In genomic region chr5:10288600-10289213, GRCh38 we compare ENCODE assay signal across 8 cellular contexts. TPM values are rescaled to one million over a fixed set of nuclear protein-coding genes. Genes with fewer than 3 reads are reported as not detected.
A peak's percentile ranks its signal among the peaks of the same experiment; 100 is the strongest.
DNase-seq lines count a peak whose midpoint lies in the region; ATAC-seq and TF ChIP-seq lines count a peak whose summit lies in the region.

No MANE protein-coding gene starts in this region.

- no peak for TF ChIP-seq CTCF in omental fat pad (IDR thresholded peaks at IDR 0.05)

- DNase-seq in NCI-H524 treated with DMSO at 0.1 percent for 48 hours (lab: John Stamatoyannopoulos, UW), result peak; percentile 74
- peak; percentile 44 for DNase-seq in astrocyte of the hippocampus (ENCODE audit: low read depth, low spot score)
- peak; percentile 57 for DNase-seq in omental fat pad (ENCODE audit: low spot score)
- DNase-seq in AG08395 (ENCODE audit: low spot score), result no peak
- DNase-seq in EL, result no peak

- ATAC-seq in GM18498 (IDR thresholded peaks at IDR 0.05; ENCODE audit: unreplicated experiment) (peak; percentile 75), HG03280 (IDR thresholded peaks at IDR 0.05; ENCODE audit: unreplicated experiment) (peak; percentile 42), omental fat pad (ENCODE audit: low FRiP score) (peak; percentile 39), GM18520 (IDR thresholded peaks at IDR 0.05; ENCODE audit: unreplicated experiment) (no peak)

RNA-seq across cellular contexts. Expression of gene CMBL, which starts 19.0 kb away (rescaled TPM):
- total RNA-seq in omental fat pad, result 10 to 100 TPM in 1 of 4 donors, 1 to 10 TPM in 3; 7.1 to 16.7 (median 8.7) TPM

RNA-seq across cellular contexts. Expression of gene CCT5, which starts 38.6 kb away (rescaled TPM):
- 100 to 1,000 TPM; 160 to 310 (median 239) TPM for total RNA-seq in omental fat pad

RNA-seq across cellular contexts. Expression of gene ATPSCKMT, which starts 39.0 kb away (rescaled TPM):
- 10 to 100 TPM; 12.8 to 24.9 (median 18.9) TPM for total RNA-seq in omental fat pad

Comparison
In these comparisons a context has a peak if more than half of its experiments do, and no peak if none do; other contexts are left out.
1. DNase-seq: peak in NCI-H524 treated with DMSO at 0.1 percent for 48 hours (single experiment), astrocyte of the hippocampus (single experiment) and omental fat pad (single experiment); none in AG08395 (single experiment) and EL (single experiment).